8 cellular contexts compared by ENCODE assay signal in the genomic region with DNA sequence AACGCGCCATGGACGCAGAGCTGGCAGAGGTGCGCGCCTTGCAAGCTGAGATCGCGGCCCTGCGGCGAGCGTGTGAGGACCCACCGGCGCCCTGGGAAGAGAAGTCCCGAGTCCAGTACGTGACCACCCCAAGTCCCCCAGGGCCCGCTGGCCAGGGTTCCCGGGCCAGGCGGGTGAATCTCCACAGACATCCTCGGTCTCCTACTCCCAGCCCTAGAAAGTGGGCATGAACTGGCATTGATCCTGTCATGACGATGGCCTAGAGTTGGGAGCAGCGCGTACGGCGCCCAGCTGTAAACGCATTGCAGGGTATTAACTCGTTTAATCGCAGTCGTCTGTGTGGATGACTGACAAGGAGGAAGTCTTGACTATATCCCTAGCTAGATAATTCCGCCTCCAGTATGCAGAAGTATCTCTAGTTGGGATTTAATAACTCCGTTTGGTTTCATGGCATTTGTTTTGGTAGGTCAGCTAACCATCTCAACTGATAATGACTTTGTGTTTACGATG. TPM values are rescaled to one million over a fixed set of nuclear protein-coding genes. Genes with fewer than 3 reads are reported as not detected.
DNase-seq lines count a peak whose midpoint lies in the region; TF ChIP-seq lines count a peak whose summit lies in the region.

No MANE protein-coding gene starts in this region.

- WGBS in neuronal stem cell (ENCODE audit: extremely low coverage in 2 of 2, insufficient read length in 2 of 2, insufficient replicate concordance in 1 of 2), 2 donors = no CpG with 5 or more reads among the region's 30 CpGs

- no peaks in the 10 kb centered on the region for H3K27me3 ChIP-seq in CD4-positive, alpha-beta memory T cell (ENCODE audit: insufficient read depth, low read length)
- H3K27me3 ChIP-seq in H7 (ENCODE audit: control insufficient read depth, insufficient read depth, low read length) (no peaks in the 10 kb centered on the region), neuronal stem cell (ENCODE audit: control insufficient read depth in 3 of 3, insufficient read depth in 3 of 3, low read depth in 1 of 3, low read length in 3 of 3) (no peaks in the 10 kb centered on the region)

- H2BK120ac ChIP-seq in neuronal stem cell (ENCODE audit: low read depth, low read length) = no peak overlapping the region

- H3K36me3 ChIP-seq in CD4-positive, alpha-beta memory T cell (ENCODE audit: insufficient read depth, low read length) = peaks cover 17% of the 10 kb centered on the region
- H3K36me3 ChIP-seq in H7 (replicated peaks; ENCODE audit: control insufficient read depth, insufficient read depth, low read length) (peaks cover 2% of the 10 kb centered on the region), neuronal stem cell (replicated peaks in 1 of 2; ENCODE audit: control insufficient read depth in 2 of 2, insufficient read depth in 2 of 2, low read length in 2 of 2) (peaks cover 0 to 27% of the 10 kb centered on the region in 2 donors)

- H3K36me3 Mint-ChIP-seq in CD4-positive, alpha-beta memory T cell = peaks cover 12 to 28% of the 10 kb centered on the region in 2 donors

- H4K91ac ChIP-seq in neuronal stem cell (ENCODE audit: low read depth, low read length, poor library complexity) = no peak overlapping the region

- H3K4ac ChIP-seq in neuronal stem cell (ENCODE audit: low read length) = no peak overlapping the region

- no peaks in the 10 kb centered on the region for H3K27me3 Mint-ChIP-seq in CD4-positive, alpha-beta memory T cell

- no peaks in the 10 kb centered on the region for H3K9me3 Mint-ChIP-seq in CD4-positive, alpha-beta memory T cell

- no peaks in the 10 kb centered on the region for H3K79me1 ChIP-seq in neuronal stem cell (ENCODE audit: low read depth, low read length)

- intact Hi-C loops in CD4-positive, alpha-beta memory T cell (cut with micrococcal nuclease) = loop anchor here (1.0 to 10.0 kb wide), 5 partner anchors 33 to 901 kb away; partner anchors contain the start of genes BICD2, IARS1, IPPK and NFIL3

- H3K9ac ChIP-seq in neuronal stem cell (ENCODE audit: low read depth, low read length, poor library complexity) = peak overlapping the region; percentile 94

- H3K18ac ChIP-seq in neuronal stem cell (ENCODE audit: low read length) = peak overlapping the region; percentile 80

- H3K23ac ChIP-seq in neuronal stem cell (ENCODE audit: low read depth, low read length, poor library complexity) = peak overlapping the region; percentile 0

- peak overlapping the region; percentile 97 to 100 for H3K4me3 ChIP-seq in CD4-positive, alpha-beta memory T cell (ENCODE audit: low read length in 2 of 2)
- H3K4me3 ChIP-seq in H7 (ENCODE audit: insufficient read depth, low read depth, low read length) (peak overlapping the region; percentile 88), neuronal stem cell (ENCODE audit: low read length in 2 of 2) (peak overlapping the region; percentile 72 to 85)

- peak overlapping the region; percentile 91 to 100 (median 99) for H3K27ac Mint-ChIP-seq in CD4-positive, alpha-beta memory T cell

- peak overlapping the region; percentile 86 for H3K4me2 ChIP-seq in neuronal stem cell (ENCODE audit: insufficient read depth, low read length, poor library complexity, severe bottlenecking)

- peaks cover 8 to 41% (median 30%) of the 10 kb centered on the region in 4 donors for H3K4me1 Mint-ChIP-seq in CD4-positive, alpha-beta memory T cell

- H3K4me1 ChIP-seq in CD4-positive, alpha-beta memory T cell (ENCODE audit: insufficient read depth, low read length) = peaks cover 26% of the 10 kb centered on the region
- peaks cover 4 to 10% of the 10 kb centered on the region in 2 donors for H3K4me1 ChIP-seq in neuronal stem cell (ENCODE audit: control insufficient read depth in 2 of 2, insufficient read depth in 1 of 2, low read depth in 1 of 2, low read length in 2 of 2)

- TF ChIP-seq POLR2A in Raji (IDR thresholded peaks at IDR 0.05; ENCODE audit: insufficient read depth, low read depth, low read length) = peak; percentile 84; the same call in 1 of the 2 replicates
- peak; percentile 20 for TF ChIP-seq POLR2A in erythroblast (IDR thresholded peaks at IDR 0.05; ENCODE audit: low read length)

- POLR2A ChIA-PET in CD4-positive, alpha-beta memory T cell (lab: Charles Lee; ENCODE audit: partially characterized antibody) = interaction anchor here (0.9 to 2.9 kb wide), 11 partner anchors 9 to 1840 kb away, joined by 3 to 30 read pairs (median 5); partner anchors contain the start of genes BICD2, IARS1 and IPPK

- H3K27ac ChIP-seq in CD4-positive, alpha-beta memory T cell (ENCODE audit: low read depth, low read length) = peak overlapping the region; percentile 92
- H3K27ac ChIP-seq in neuronal stem cell (replicated peaks; ENCODE audit: low read length) = no peak overlapping the region

- CTCF ChIA-PET in CD4-positive, alpha-beta memory T cell (lab: Charles Lee; ENCODE audit: partially characterized antibody) = interaction anchor here (1.0 to 1.6 kb wide), 3 partner anchors 27 to 345 kb away, joined by 3 to 5 read pairs (median 4); no protein-coding TSS in a partner anchor

- no peak overlapping the region for H2BK12ac ChIP-seq in neuronal stem cell (ENCODE audit: low read length)

- H3K14ac ChIP-seq in neuronal stem cell (ENCODE audit: low read length) = no peak overlapping the region

- H3K4me3 Mint-ChIP-seq in CD4-positive, alpha-beta memory T cell = peak overlapping the region; percentile 95 to 99 (median 98)

- DNase-seq in CD4-positive, alpha-beta memory T cell = no peak
- DNase-seq in H7 = no peak
- peak; percentile 73 to 75 for DNase-seq in erythroblast (lab: John Stamatoyannopoulos, UW)
- DNase-seq in neuronal stem cell (ENCODE audit: low spot score) = peak; percentile 12
- DNase-seq in NCI-H1417 (lab: John Stamatoyannopoulos, UW) = no peak
- no peak for DNase-seq in activated CD4-positive, CD25-positive, alpha-beta regulatory T cell (lab: John Stamatoyannopoulos, UW)
- no peak for DNase-seq in NCI-H345 (lab: John Stamatoyannopoulos, UW)

- H2BK5ac ChIP-seq in neuronal stem cell (ENCODE audit: low read length) = peak overlapping the region; percentile 31

- H4K8ac ChIP-seq in neuronal stem cell (ENCODE audit: low read depth, low read length) = no peak overlapping the region

- no peak overlapping the region for H2AK5ac ChIP-seq in neuronal stem cell (ENCODE audit: low read depth, low read length)

- no peak overlapping the region for H2BK15ac ChIP-seq in neuronal stem cell (ENCODE audit: low read length)

- no peaks in the 10 kb centered on the region for H3K9me3 ChIP-seq in CD4-positive, alpha-beta memory T cell (ENCODE audit: control insufficient read depth in 1 of 2, low read length in 2 of 2)
- no peaks in the 10 kb centered on the region for H3K9me3 ChIP-seq in neuronal stem cell (replicated peaks in 1 of 2; ENCODE audit: control insufficient read depth in 2 of 2, insufficient read depth in 1 of 2, low read depth in 1 of 2, low read length in 2 of 2)

- peak overlapping the region; percentile 95 for H2AFZ ChIP-seq in neuronal stem cell (ENCODE audit: low read length)

RNA-seq across cellular contexts. Expression of gene CENPP, which starts 0.3 kb away (rescaled TPM):
- total RNA-seq in CD4-positive, alpha-beta memory T cell = 1 to 10 TPM in 1 of 2 experiments, under 1 TPM in 1; 0.55 to 4.3 TPM
- polyA plus RNA-seq in CD4-positive, alpha-beta memory T cell = 1 to 10 TPM; 2.4 to 9.5 TPM
- 7.9 and 10.3 TPM in 2 replicates for total RNA-seq in H7 (2014; rRNA removed; shearing (Covaris generic))
- polyA plus RNA-seq in neuronal stem cell (2013, experiment 1 of 2) = 12.4 TPM
- 12.7 TPM for polyA plus RNA-seq in neuronal stem cell (2013, experiment 2 of 2)

RNA-seq across cellular contexts. Expression of gene NOL8, which starts 0.9 kb away (rescaled TPM):
- 100 to 1,000 TPM in 1 of 2 experiments, 10 to 100 TPM in 1; 93.9 to 104 TPM for total RNA-seq in CD4-positive, alpha-beta memory T cell
- polyA plus RNA-seq in CD4-positive, alpha-beta memory T cell = 10 to 100 TPM; 12.3 to 38.7 TPM
- 7.9 and 11.9 TPM in 2 replicates for total RNA-seq in H7 (2014; rRNA removed; shearing (Covaris generic))
- 26.8 TPM for polyA plus RNA-seq in neuronal stem cell (2013, experiment 1 of 2)
- 29.3 TPM for polyA plus RNA-seq in neuronal stem cell (2013, experiment 2 of 2)

RNA-seq across cellular contexts. Expression of gene IARS1, which starts 32.5 kb away (rescaled TPM):
- total RNA-seq in CD4-positive, alpha-beta memory T cell = 100 to 1,000 TPM; 109 to 112 TPM
- polyA plus RNA-seq in CD4-positive, alpha-beta memory T cell = 10 to 100 TPM; 69.7 to 71.3 TPM
- total RNA-seq in H7 (2014; rRNA removed; shearing (Covaris generic)) = 277 and 369 TPM in 2 replicates
- 57.0 TPM for polyA plus RNA-seq in neuronal stem cell (2013, experiment 1 of 2)
- 57.5 TPM for polyA plus RNA-seq in neuronal stem cell (2013, experiment 2 of 2)

Comparison
In these comparisons a context has a peak if more than half of its experiments do, and no peak if none do; other contexts are left out.
1. DNase-seq: peak in erythroblast (2 of 2) and neuronal stem cell (single experiment); none in CD4-positive, alpha-beta memory T cell (0 of 5), H7 (single experiment), NCI-H1417 (0 of 3), activated CD4-positive, CD25-positive, alpha-beta regulatory T cell (0 of 4) and NCI-H345 (single experiment).
2. Peak in every context shown above with its lines, with median percentiles within 50 percentile points of each other: H3K4me3 ChIP-seq.